Comparison of ENCODE assay signal across 19 cellular contexts in genomic region chr1:94686882-94687281, GRCh38.
"Had no signal": no experiment of that assay in that cellular context is flagged by ENCODE, and none has a peak within 500 bp of the region (broad histone marks: within the 10 kb centered on the region; RNA-seq: fewer than 3 reads in every experiment).

No MANE protein-coding gene starts in this region.

- H3K27ac ChIP-seq: colonic mucosa, left ventricle myocardium inferior, parathyroid adenoma, prostate gland, testis had no signal

- H3K4me1 ChIP-seq: colonic mucosa, left ventricle myocardium inferior, parathyroid adenoma, prostate gland had no signal

- H3K9ac ChIP-seq: parathyroid adenoma had no signal

- H3K36me3 ChIP-seq: colonic mucosa, left ventricle myocardium inferior, prostate gland had no signal

- H3K79me2 ChIP-seq: parathyroid adenoma had no signal

- H3K27me3 ChIP-seq: colonic mucosa, testis had no signal

- DNase-seq: colonic mucosa; dermis blood vessel endothelial cell; erythroblast; foreskin melanocyte; head of caudate nucleus; hypothalamus; left ventricle myocardium inferior; mesenchymal stem cell; midbrain; naive B cell; stimulated activated CD4-positive, alpha-beta T cell treated with anti-CD3 and anti-CD28 coated beads, Interleukin-2, amount 100 ng/mL, for 24 hours; stimulated activated CD4-positive, alpha-beta T cell treated with anti-CD3 and anti-CD28 coated beads, Interleukin-4, amount 100 ng/mL, for 4 hours; stimulated activated naive B cell treated with anti-CD40 and anti-IgM and Interleukin-4, amounts not matched to agents 10 μg/mL and 1 μg/mL and 100 μg/mL, for 72 hours; stimulated activated naive CD8-positive, alpha-beta T cell treated with anti-CD3 and anti-CD28 coated beads, Interleukin-15, amount 100 ng/mL, for 72 hours; testis had no signal

- H2AFZ ChIP-seq: parathyroid adenoma had no signal

- ATAC-seq: sciatic nerve; stimulated activated naive B cell treated with anti-CD40 and anti-IgM and Interleukin-4, amounts not matched to agents 10 μg/mL and 1 μg/mL and 100 μg/mL, for 72 hours; stimulated activated naive CD8-positive, alpha-beta T cell treated with anti-CD3 and anti-CD28 coated beads, Interleukin-15, amount 100 ng/mL, for 72 hours had no signal

- H3K9me3 ChIP-seq: colonic mucosa, prostate gland, testis had no signal

- H3K4me3 ChIP-seq: colonic mucosa, left ventricle myocardium inferior, lung, prostate gland, testis had no signal
